In the genomic region with DNA sequence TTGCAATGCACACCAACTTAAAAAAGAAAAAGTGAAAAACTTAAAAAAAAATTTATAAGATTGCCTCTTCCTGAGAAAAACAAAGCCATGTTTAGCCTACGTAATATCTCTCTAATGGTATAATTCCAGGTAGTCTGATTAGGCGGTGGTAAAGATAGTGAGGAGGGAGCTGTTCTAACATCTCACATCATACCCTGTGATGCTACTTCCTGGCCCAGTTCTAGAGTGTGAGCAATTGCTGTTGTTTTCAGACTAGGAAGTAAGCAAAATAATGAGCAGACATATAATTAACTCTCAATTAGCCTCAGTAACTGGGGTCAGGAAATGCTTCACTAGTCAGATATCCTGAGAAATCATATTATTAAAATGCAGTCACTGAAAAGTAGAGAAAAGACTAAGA, we compare ENCODE assay signal across 16 cellular contexts.
"Had no signal": no experiment of that assay in that cellular context is flagged by ENCODE, and none has a peak within 500 bp of the region (broad histone marks: within the 10 kb centered on the region; RNA-seq: fewer than 3 reads in every experiment).

No MANE protein-coding gene starts in this region.

- DNase-seq: activated CD4-positive, alpha-beta memory T cell treated with anti-CD3 and anti-CD28 coated beads for 36 hours; activated CD4-positive, alpha-beta T cell treated with anti-CD3 and anti-CD28 coated beads for 36 hours; activated CD8-positive, alpha-beta memory T cell treated with anti-CD3 and anti-CD28 coated beads, Interleukin-2, amount 10 ng/mL, durations not matched to agents 7 days and 5 days; activated T-cell treated with anti-CD3 and anti-CD28 coated beads, Interleukin-2, amount 50 U/mL, for 1 hour; esophagus squamous epithelium; hypothalamus; mesendoderm; nucleus accumbens; stimulated activated CD4-positive, alpha-beta T cell treated with anti-CD3 and anti-CD28 coated beads, Interleukin-2, amount 100 ng/mL, for 48 hours; stimulated activated naive B cell treated with anti-CD40 and anti-IgM and Interleukin-4, amounts not matched to agents 10 μg/mL and 1 μg/mL and 100 μg/mL, for 72 hours; tibial artery; uterus had no signal

- H3K9me3 ChIP-seq: esophagus squamous epithelium, tibial artery, uterus had no signal

- H3K4me1 ChIP-seq: esophagus squamous epithelium, tibial artery, uterus had no signal

- H3K27ac ChIP-seq: cardiac muscle cell, esophagus squamous epithelium, tibial artery, uterus, VCaP had no signal

- H3K27me3 ChIP-seq: cardiac muscle cell, esophagus squamous epithelium, tibial artery, uterus had no signal

- H3K27me3 Mint-ChIP-seq: activated CD8-positive, alpha-beta memory T cell treated with anti-CD3 and anti-CD28 coated beads, Interleukin-2, amount 10 ng/mL, durations not matched to agents 7 days and 5 days; stimulated activated naive B cell treated with anti-CD40 and anti-IgM and Interleukin-4, amounts not matched to agents 10 μg/mL and 1 μg/mL and 100 μg/mL, for 72 hours had no signal

- H3K36me3 Mint-ChIP-seq: activated CD4-positive, alpha-beta memory T cell treated with anti-CD3 and anti-CD28 coated beads for 36 hours; activated naive CD4-positive, alpha-beta T cell treated with anti-CD3 and anti-CD28 coated beads, Interleukin-2, amount 50 U/mL, for 72 hours; stimulated activated naive B cell treated with anti-CD40 and anti-IgM and Interleukin-4, amounts not matched to agents 10 μg/mL and 1 μg/mL and 100 μg/mL, for 72 hours had no signal

- H3K36me3 ChIP-seq: cardiac muscle cell, esophagus squamous epithelium, tibial artery, uterus had no signal

- H3K27ac Mint-ChIP-seq: activated CD4-positive, alpha-beta memory T cell treated with anti-CD3 and anti-CD28 coated beads for 36 hours; activated CD4-positive, alpha-beta T cell treated with anti-CD3 and anti-CD28 coated beads for 36 hours; activated CD8-positive, alpha-beta memory T cell treated with anti-CD3 and anti-CD28 coated beads, Interleukin-2, amount 10 ng/mL, durations not matched to agents 7 days and 5 days; activated naive CD4-positive, alpha-beta T cell treated with anti-CD3 and anti-CD28 coated beads, Interleukin-2, amount 50 U/mL, for 72 hours; stimulated activated naive B cell treated with anti-CD40 and anti-IgM and Interleukin-4, amounts not matched to agents 10 μg/mL and 1 μg/mL and 100 μg/mL, for 72 hours had no signal

- H3K4me3 Mint-ChIP-seq: activated CD4-positive, alpha-beta memory T cell treated with anti-CD3 and anti-CD28 coated beads for 36 hours; activated CD4-positive, alpha-beta T cell treated with anti-CD3 and anti-CD28 coated beads for 36 hours; activated CD8-positive, alpha-beta memory T cell treated with anti-CD3 and anti-CD28 coated beads, Interleukin-2, amount 10 ng/mL, durations not matched to agents 7 days and 5 days; nephron had no signal

- H3K9me3 Mint-ChIP-seq: activated CD4-positive, alpha-beta memory T cell treated with anti-CD3 and anti-CD28 coated beads for 36 hours; activated naive CD4-positive, alpha-beta T cell treated with anti-CD3 and anti-CD28 coated beads, Interleukin-2, amount 50 U/mL, for 72 hours; stimulated activated naive B cell treated with anti-CD40 and anti-IgM and Interleukin-4, amounts not matched to agents 10 μg/mL and 1 μg/mL and 100 μg/mL, for 72 hours had no signal

- ATAC-seq: activated CD4-positive, alpha-beta T cell treated with anti-CD3 and anti-CD28 coated beads for 36 hours; activated CD8-positive, alpha-beta memory T cell treated with anti-CD3 and anti-CD28 coated beads, Interleukin-2, amount 10 ng/mL, durations not matched to agents 7 days and 5 days; activated naive CD4-positive, alpha-beta T cell treated with anti-CD3 and anti-CD28 coated beads, Interleukin-2, amount 50 U/mL, for 72 hours had no signal

- H3K4me3 ChIP-seq: cardiac muscle cell, esophagus squamous epithelium, tibial artery, uterus had no signal
